In the genomic region with DNA sequence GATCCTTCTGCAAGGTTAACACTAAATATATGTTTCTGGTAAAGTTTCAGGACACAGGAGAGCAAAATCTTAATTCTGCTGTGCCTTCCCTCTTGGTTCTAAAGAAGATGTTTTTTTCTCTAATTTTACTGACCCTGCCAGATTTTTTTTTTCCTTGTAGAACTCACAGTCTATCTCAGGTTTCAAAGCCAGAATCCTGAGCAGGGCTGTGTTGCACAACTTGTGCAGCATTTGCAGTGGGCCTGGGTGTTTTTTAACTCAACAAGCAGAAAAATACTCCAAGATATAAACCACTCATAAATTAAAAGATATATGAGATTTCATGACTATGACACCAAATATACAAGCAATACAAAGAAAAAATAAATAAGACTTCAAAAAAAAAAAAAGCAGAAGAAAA, we compare ENCODE assay signal across 21 cellular contexts. TPM values are rescaled to one million over a fixed set of nuclear protein-coding genes. Genes with fewer than 3 reads are reported as not detected.
DNase-seq lines count a peak whose midpoint lies in the region; ATAC-seq and TF ChIP-seq lines count a peak whose summit lies in the region.
"Had no signal": no experiment of that assay in that cellular context is flagged by ENCODE, and none has a peak within 500 bp of the region (broad histone marks: within the 10 kb centered on the region; RNA-seq: fewer than 3 reads in every experiment).

No MANE protein-coding gene starts in this region.

- H3K27ac ChIP-seq in psoas muscle (no peak overlapping the region), ovary (no peak overlapping the region)
- H3K27ac ChIP-seq: 22Rv1, PC-9 had no signal

- H3K4me1 ChIP-seq in psoas muscle (no peaks in the 10 kb centered on the region), Caco-2 (no peaks in the 10 kb centered on the region), ovary (ENCODE audit: insufficient read depth) (no peaks in the 10 kb centered on the region)

- DNase-seq in activated T-cell treated with anti-CD3 and anti-CD28 coated beads, Interleukin-2, amount 50 U/mL, for 72 hours = no peak
- DNase-seq in activated T-cell treated with anti-CD3 and anti-CD28 coated beads, Interleukin-2, amount 50 U/mL, for 48 hours = no peak
- DNase-seq in choroid plexus epithelial cell (ENCODE audit: low read depth) (peak; percentile 82), fibroblast of the aortic adventitia (ENCODE audit: low read depth) (peak; percentile 19), skeletal muscle cell (ENCODE audit: low read depth) (peak; percentile 5), psoas muscle (no peak), Caco-2 (no peak), ovary (no peak)
- DNase-seq: DMS53, GDM1, KBM-7, NCI-H1092 treated with DMSO at 0.1 percent for 48 hours, NCI-H1436 treated with DMSO at 0.1 percent for 48 hours, NCI-H1930, NCI-H510A, PC-9, RPMI8226, SHP77 had no signal

- TF ChIP-seq CTCF in choroid plexus epithelial cell (conservative IDR thresholded peaks at IDR 0.05; ENCODE audit: low read depth, low read length) = no peak
- TF ChIP-seq CTCF in fibroblast of the aortic adventitia (IDR thresholded peaks at IDR 0.05; ENCODE audit: insufficient read depth, low read length) = no peak
- no peak for TF ChIP-seq CTCF in psoas muscle (IDR thresholded peaks at IDR 0.05)
- no peak for TF ChIP-seq CTCF in Caco-2 (IDR thresholded peaks at IDR 0.05; ENCODE audit: insufficient read depth in 1 of 2, low read depth in 1 of 2, low read length in 1 of 2, severe bottlenecking in 1 of 2, unreplicated experiment in 1 of 2)
- TF ChIP-seq CTCF in ovary (IDR thresholded peaks at IDR 0.05) = no peak

- H3K36me3 Mint-ChIP-seq in activated T-cell treated with anti-CD3 and anti-CD28 coated beads, Interleukin-2, amount 50 U/mL, for 72 hours (ENCODE audit: insufficient read depth in 2 of 2) = peaks cover 4 to 28% of the 10 kb centered on the region in 2 donors
- H3K36me3 Mint-ChIP-seq in Caco-2 (ENCODE audit: insufficient read depth, unreplicated experiment) = peaks cover 48% of the 10 kb centered on the region

- peak overlapping the region; percentile 65 for H3K27ac Mint-ChIP-seq in activated T-cell treated with anti-CD3 and anti-CD28 coated beads, Interleukin-2, amount 50 U/mL, for 72 hours
- no peak overlapping the region for H3K27ac Mint-ChIP-seq in Caco-2 (ENCODE audit: unreplicated experiment)
- H3K27ac Mint-ChIP-seq: B cell had no signal

- H3K27me3 ChIP-seq in psoas muscle (ENCODE audit: insufficient read depth in 3 of 3, low read length in 2 of 3) (no peaks in the 10 kb centered on the region), Caco-2 (replicated peaks; ENCODE audit: control insufficient read depth, insufficient read depth, low read length) (no peaks in the 10 kb centered on the region), ovary (no peaks in the 10 kb centered on the region)

- no peak for TF ChIP-seq POLR2A in ovary (IDR thresholded peaks at IDR 0.05)

- no TSS peak for BruUV-seq in Caco-2 (replicated peaks; lab: Mats Ljungman, UMichigan)

- CTCF ChIA-PET in Caco-2 (lab: Charles Lee) = no interaction called here

- no peaks in the 10 kb centered on the region for H3K27me3 Mint-ChIP-seq in activated T-cell treated with anti-CD3 and anti-CD28 coated beads, Interleukin-2, amount 50 U/mL, for 72 hours (ENCODE audit: low read depth)
- no peaks in the 10 kb centered on the region for H3K27me3 Mint-ChIP-seq in Caco-2 (ENCODE audit: insufficient read depth, unreplicated experiment)
- H3K27me3 Mint-ChIP-seq: B cell had no signal

- no peak overlapping the region for H3K4me3 ChIP-seq in choroid plexus epithelial cell (ENCODE audit: low read depth, low read length)
- no peak overlapping the region for H3K4me3 ChIP-seq in fibroblast of the aortic adventitia (ENCODE audit: low read depth, low read length)
- no peak overlapping the region for H3K4me3 ChIP-seq in skeletal muscle cell (ENCODE audit: low read depth, low read length)
- H3K4me3 ChIP-seq in psoas muscle = no peak overlapping the region
- no peak overlapping the region for H3K4me3 ChIP-seq in Caco-2 (ENCODE audit: low read depth, low read length)
- no peak overlapping the region for H3K4me3 ChIP-seq in ovary
- H3K4me3 ChIP-seq: PC-9 had no signal

- TF ChIP-seq EP300 in ovary (IDR thresholded peaks at IDR 0.05) = no peak

- H3K9me3 ChIP-seq in psoas muscle (no peaks in the 10 kb centered on the region), Caco-2 (no peaks in the 10 kb centered on the region), ovary (no peaks in the 10 kb centered on the region)

- H3K4me1 Mint-ChIP-seq in activated T-cell treated with anti-CD3 and anti-CD28 coated beads, Interleukin-2, amount 50 U/mL, for 72 hours (ENCODE audit: low read depth) = no peaks in the 10 kb centered on the region
- peaks cover 7% of the 10 kb centered on the region for H3K4me1 Mint-ChIP-seq in Caco-2 (ENCODE audit: low read depth, unreplicated experiment)
- H3K4me1 Mint-ChIP-seq: B cell, CD14-positive monocyte had no signal

- no peak overlapping the region for H3K4me3 Mint-ChIP-seq in activated T-cell treated with anti-CD3 and anti-CD28 coated beads, Interleukin-2, amount 50 U/mL, for 72 hours
- H3K4me3 Mint-ChIP-seq in Caco-2 (ENCODE audit: unreplicated experiment) = no peak overlapping the region
- H3K4me3 Mint-ChIP-seq: B cell, CD14-positive monocyte had no signal

- ATAC-seq in activated T-cell treated with anti-CD3 and anti-CD28 coated beads, Interleukin-2, amount 50 U/mL, for 72 hours (replicated peaks in 1 of 2) = no peak
- no peak for ATAC-seq in psoas muscle

- intact Hi-C loops in psoas muscle (cut with DNase I) (no loop called here), Caco-2 (cut with micrococcal nuclease; ENCODE audit: unreplicated experiment) (no loop called here), ovary (cut with DNase I) (no loop called here)

- POLR2A ChIA-PET in Caco-2 (lab: Charles Lee) = no interaction called here

- H3K9me3 Mint-ChIP-seq in activated T-cell treated with anti-CD3 and anti-CD28 coated beads, Interleukin-2, amount 50 U/mL, for 72 hours = no peaks in the 10 kb centered on the region
- no peaks in the 10 kb centered on the region for H3K9me3 Mint-ChIP-seq in Caco-2 (ENCODE audit: unreplicated experiment)

- peaks cover 5 to 91% of the 10 kb centered on the region in 2 donors for H3K36me3 ChIP-seq in psoas muscle (ENCODE audit: insufficient read depth in 1 of 2, low read depth in 1 of 2)
- no peaks in the 10 kb centered on the region for H3K36me3 ChIP-seq in Caco-2 (ENCODE audit: control insufficient read depth, insufficient read depth, low read length)
- H3K36me3 ChIP-seq in ovary = no peaks in the 10 kb centered on the region

RNA-seq across cellular contexts. Expression of gene ARF4, which starts 40.2 kb away (rescaled TPM):
- 10 to 100 TPM; 67.2 to 76.3 TPM for total RNA-seq in activated T-cell treated with anti-CD3 and anti-CD28 coated beads, Interleukin-2, amount 50 U/mL, for 72 hours
- total RNA-seq in fibroblast of the aortic adventitia (ENCODE audit: low replicate concordance) = 86.7 and 417 TPM in 2 replicates
- total RNA-seq in psoas muscle = 10 to 100 TPM; 37.7 to 76.7 (median 44.7) TPM
- 100 to 1,000 TPM in 1 of 3 donors, 10 to 100 TPM in 2; 54.3 to 127 (median 96.1) TPM for polyA plus RNA-seq in psoas muscle
- total RNA-seq in Caco-2 (2022) = 194 and 204 TPM in 2 replicates
- total RNA-seq in ovary = 100 to 1,000 TPM in 6 of 7 donors, 10 to 100 TPM in 1; 84.5 to 149 (median 131) TPM
- polyA plus RNA-seq in ovary = 100 to 1,000 TPM; 119 to 295 TPM

RNA-seq across cellular contexts. Expression of gene DENND6A, which starts 55.5 kb away (rescaled TPM):
- total RNA-seq in activated T-cell treated with anti-CD3 and anti-CD28 coated beads, Interleukin-2, amount 50 U/mL, for 72 hours = 10 to 100 TPM; 19.1 to 22.5 TPM
- total RNA-seq in fibroblast of the aortic adventitia (ENCODE audit: low replicate concordance) = 21.0 and 35.2 TPM in 2 replicates
- 10 to 100 TPM; 10.4 to 11.3 (median 10.5) TPM for total RNA-seq in psoas muscle
- polyA plus RNA-seq in psoas muscle = 1 to 10 TPM; 4.5 to 6.0 (median 5.6) TPM
- total RNA-seq in Caco-2 (2022) = 20.6 and 21.8 TPM in 2 replicates
- 10 to 100 TPM; 17.8 to 52.4 (median 39.9) TPM for total RNA-seq in ovary
- 10 to 100 TPM; 15.5 to 21.3 TPM for polyA plus RNA-seq in ovary

Comparison
In these comparisons a context has a peak if more than half of its experiments do, and no peak if none do; other contexts are left out.
1. DNase-seq: peak in choroid plexus epithelial cell (single experiment), fibroblast of the aortic adventitia (single experiment) and skeletal muscle cell (single experiment); none in activated T-cell treated with anti-CD3 and anti-CD28 coated beads, Interleukin-2, amount 50 U/mL, for 72 hours (0 of 2), activated T-cell treated with anti-CD3 and anti-CD28 coated beads, Interleukin-2, amount 50 U/mL, for 48 hours (0 of 2), psoas muscle (0 of 2), Caco-2 (0 of 2) and ovary (0 of 5).